ENCODE assay signal across 26 cellular contexts in genomic region chr19:18059902-18060301, GRCh38. TPM values are rescaled to one million over a fixed set of nuclear protein-coding genes. Genes with fewer than 3 reads are reported as not detected.
"Had no signal": no experiment of that assay in that cellular context is flagged by ENCODE, and none has a peak within 500 bp of the region (broad histone marks: within the 10 kb centered on the region; RNA-seq: fewer than 3 reads in every experiment).

No MANE protein-coding gene starts in this region.

- H3K27me3 Mint-ChIP-seq: activated B cell treated with CpG ODN at 0.5 μM for 24 hours; activated CD8-positive, alpha-beta T cell treated with anti-CD3 and anti-CD28 coated beads for 36 hours; activated naive CD4-positive, alpha-beta T cell treated with anti-CD3 and anti-CD28 coated beads, Interleukin-2, amount 50 U/mL, for 24 hours; activated naive CD8-positive, alpha-beta T cell treated with anti-CD3 and anti-CD28 coated beads, Interleukin-2, amount 10 ng/mL, durations not matched to agents 7 days and 5 days; central memory CD8-positive, alpha-beta T cell had no signal

- H3K36me3 ChIP-seq: ascending aorta, cardiac muscle cell had no signal

- H3K4me3 ChIP-seq: ascending aorta, cardiac muscle cell had no signal

- H3K27ac ChIP-seq: ascending aorta, cardiac muscle cell, VCaP had no signal

- H3K27ac Mint-ChIP-seq: activated B cell treated with CpG ODN at 0.5 μM for 24 hours; activated CD8-positive, alpha-beta T cell treated with anti-CD3 and anti-CD28 coated beads for 36 hours; activated naive CD4-positive, alpha-beta T cell treated with anti-CD3 and anti-CD28 coated beads, Interleukin-2, amount 50 U/mL, for 24 hours; activated naive CD8-positive, alpha-beta T cell treated with anti-CD3 and anti-CD28 coated beads, Interleukin-2, amount 10 ng/mL, durations not matched to agents 7 days and 5 days; activated T-helper 2 cell treated with anti-CD3 and anti-CD28 coated beads, Interferon-gamma antibody, Interleukin-2, Interleukin-4, amounts not matched to agents 10 μg/mL and 5 μg/mL and 100 μg/mL, durations not matched to agents 14 hours and 24 hours and 36 hours had no signal

- ATAC-seq: activated CD8-positive, alpha-beta T cell treated with anti-CD3 and anti-CD28 coated beads for 36 hours had no signal

- H3K4me3 Mint-ChIP-seq: activated B cell treated with CpG ODN at 0.5 μM for 24 hours; activated CD8-positive, alpha-beta T cell treated with anti-CD3 and anti-CD28 coated beads for 36 hours; activated naive CD4-positive, alpha-beta T cell treated with anti-CD3 and anti-CD28 coated beads, Interleukin-2, amount 50 U/mL, for 24 hours; activated naive CD8-positive, alpha-beta T cell treated with anti-CD3 and anti-CD28 coated beads, Interleukin-2, amount 10 ng/mL, durations not matched to agents 7 days and 5 days; central memory CD8-positive, alpha-beta T cell had no signal

- H3K9me3 Mint-ChIP-seq: activated B cell treated with CpG ODN at 0.5 μM for 24 hours; activated CD8-positive, alpha-beta T cell treated with anti-CD3 and anti-CD28 coated beads for 36 hours; activated naive CD4-positive, alpha-beta T cell treated with anti-CD3 and anti-CD28 coated beads, Interleukin-2, amount 50 U/mL, for 24 hours; activated naive CD8-positive, alpha-beta T cell treated with anti-CD3 and anti-CD28 coated beads, Interleukin-2, amount 10 ng/mL, durations not matched to agents 7 days and 5 days; activated T-helper 2 cell treated with anti-CD3 and anti-CD28 coated beads, Interferon-gamma antibody, Interleukin-2, Interleukin-4, amounts not matched to agents 10 μg/mL and 5 μg/mL and 100 μg/mL, durations not matched to agents 14 hours and 24 hours and 36 hours; central memory CD8-positive, alpha-beta T cell had no signal

- DNase-seq: activated B cell treated with CpG ODN at 0.5 μM for 24 hours; activated CD4-positive, alpha-beta T cell treated with anti-CD3 and anti-CD28 coated beads for 4 hours; activated CD4-positive, CD25-positive, alpha-beta regulatory T cell treated with anti-CD3 and anti-CD28 coated beads, Interleukin-2, amount 50 U/mL, for 72 hours; activated gamma-delta T cell; activated naive CD4-positive, alpha-beta T cell treated with Interleukin-2 at 50 U/mL for 16 hours; activated naive CD8-positive, alpha-beta T cell treated with anti-CD3 and anti-CD28 coated beads, Interleukin-2, amount 10 ng/mL, durations not matched to agents 7 days and 5 days; activated T-cell treated with anti-CD3 and anti-CD28 coated beads, Interleukin-2, amount 50 U/mL, for 1 hour; amygdala; NCI-H1092; NCI-H1436 treated with DMSO at 0.1 percent for 48 hours; NCI-H2029; NCI-H345; Right ventricle myocardium superior; SW 1271; T-helper 1 cell; T-helper 2 cell; T-helper 9 cell had no signal

- H3K27me3 ChIP-seq: ascending aorta, cardiac muscle cell had no signal

- H3K9me3 ChIP-seq: ascending aorta had no signal

RNA-seq across cellular contexts. Expression of gene IL12RB1, which starts 26.8 kb away (rescaled TPM):
- total RNA-seq: cardiac muscle cell, MCF 10A, NCI-H460 had no signal
- polyA plus RNA-seq: cardiac muscle cell had no signal
